In the genomic region with DNA sequence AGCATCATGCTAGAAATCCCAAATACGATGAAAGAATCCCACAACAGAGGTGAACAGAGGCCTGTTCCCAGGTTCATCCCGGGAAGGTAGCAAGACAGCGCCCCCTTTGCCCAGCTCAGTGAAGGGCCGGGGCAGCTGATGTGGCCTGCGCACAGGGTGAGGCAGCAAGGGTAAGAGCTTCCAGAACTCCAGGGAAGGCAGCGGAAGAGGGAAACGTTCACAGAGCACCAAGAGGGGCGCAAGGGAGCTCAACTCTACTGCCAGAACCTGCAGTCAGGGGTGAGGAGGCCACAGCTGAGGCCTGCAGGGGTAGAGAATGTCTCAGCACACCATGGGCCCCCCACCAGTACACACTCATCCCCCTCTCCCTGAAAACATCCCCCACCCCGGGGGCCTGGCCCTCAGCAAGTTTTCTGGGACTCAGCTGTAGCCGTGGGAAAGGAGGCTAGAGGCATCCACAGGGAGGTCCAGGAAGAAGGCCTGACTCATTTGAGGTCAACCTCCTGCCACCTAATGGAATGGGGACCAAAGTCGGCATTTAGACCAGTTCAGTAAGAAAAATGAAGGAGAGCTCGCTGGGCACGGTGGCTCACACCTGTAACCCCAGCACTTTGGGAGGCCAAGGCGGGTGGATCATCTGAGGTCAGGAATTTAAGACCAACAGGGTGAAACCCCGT, we compare ENCODE assay signal across 12 cellular contexts.
DNase-seq lines count a peak whose midpoint lies in the region; ATAC-seq and TF ChIP-seq lines count a peak whose summit lies in the region.
"Had no signal": no experiment of that assay in that cellular context is flagged by ENCODE, and none has a peak within 500 bp of the region (broad histone marks: within the 10 kb centered on the region; RNA-seq: fewer than 3 reads in every experiment).

No MANE protein-coding gene starts in this region.

- peak overlapping the region; percentile 85 for H3K27ac ChIP-seq in mammary epithelial cell (ENCODE audit: insufficient read depth, low read depth, low read length)
- no peak overlapping the region for H3K27ac ChIP-seq in mesendoderm (ENCODE audit: low read depth, low read length)
- H3K27ac ChIP-seq: psoas muscle had no signal

- ATAC-seq in natural killer cell treated with Interleukin-12 subunit alpha and Interleukin-12 subunit beta and Interleukin-15 and Interleukin-18, amount 100 ng/mL, for 72 hours = no peak
- no peak for ATAC-seq in HG02938 (IDR thresholded peaks at IDR 0.05; ENCODE audit: unreplicated experiment)
- ATAC-seq: psoas muscle had no signal

- H3K27me3 Mint-ChIP-seq in natural killer cell treated with Interleukin-12 subunit alpha and Interleukin-12 subunit beta and Interleukin-15 and Interleukin-18, amount 100 ng/mL, for 72 hours = peaks cover 7 to 12% of the 10 kb centered on the region in 2 donors

- no peaks in the 10 kb centered on the region for H3F3A ChIP-seq in Loucy (ENCODE audit: low read depth)

- H3K27ac Mint-ChIP-seq in natural killer cell treated with Interleukin-12 subunit alpha and Interleukin-12 subunit beta and Interleukin-15 and Interleukin-18, amount 100 ng/mL, for 72 hours = no peak overlapping the region

- no peak overlapping the region for H3K9ac ChIP-seq in Loucy (ENCODE audit: low read depth, low read length, poor library complexity, severe bottlenecking)
- no peak overlapping the region for H3K9ac ChIP-seq in mammary epithelial cell (ENCODE audit: insufficient read depth, low read length)
- no peak overlapping the region for H3K9ac ChIP-seq in mesendoderm (ENCODE audit: low read length)

- no peak overlapping the region for H4K8ac ChIP-seq in mesendoderm (ENCODE audit: low read depth, low read length)

- H3K4me2 ChIP-seq in Loucy (ENCODE audit: low read depth, low read length, poor library complexity, severe bottlenecking) = no peak overlapping the region
- no peak overlapping the region for H3K4me2 ChIP-seq in mammary epithelial cell (ENCODE audit: insufficient read depth, low read depth, low read length)
- H3K4me2 ChIP-seq in mesendoderm (ENCODE audit: low read length) = no peak overlapping the region

- H3K4ac ChIP-seq in mesendoderm (ENCODE audit: low read depth, low read length) = no peak overlapping the region

- no peak overlapping the region for H3K4me3 Mint-ChIP-seq in natural killer cell treated with Interleukin-12 subunit alpha and Interleukin-12 subunit beta and Interleukin-15 and Interleukin-18, amount 100 ng/mL, for 72 hours

- no peak overlapping the region for H3K56ac ChIP-seq in mesendoderm (ENCODE audit: low read length)

- H3K4me1 Mint-ChIP-seq in natural killer cell treated with Interleukin-12 subunit alpha and Interleukin-12 subunit beta and Interleukin-15 and Interleukin-18, amount 100 ng/mL, for 72 hours (ENCODE audit: low read depth in 2 of 2) = peaks cover 0 to 7% of the 10 kb centered on the region in 2 donors

- no TSS peak for BruUV-seq in mammary epithelial cell (replicated peaks; lab: Mats Ljungman, UMichigan)

- no peak overlapping the region for H2AK5ac ChIP-seq in mesendoderm (ENCODE audit: low read length)

- WGBS in mammary epithelial cell (ENCODE audit: low coverage, missing lambda C conversion rate) = 97% methylated on average over 12 of the region's 15 CpGs
- WGBS in mesendoderm (ENCODE audit: extremely low coverage, insufficient coverage, low lambda C conversion rate) = no CpG with 5 or more reads among the region's 15 CpGs

- no peaks in the 10 kb centered on the region for H3K9me3 ChIP-seq in Loucy (ENCODE audit: insufficient read depth, low read depth, low read length)
- no peaks in the 10 kb centered on the region for H3K9me3 ChIP-seq in mammary epithelial cell (replicated peaks; ENCODE audit: insufficient read depth, low read length)
- H3K9me3 ChIP-seq: psoas muscle had no signal

- no peak overlapping the region for H3K23ac ChIP-seq in mesendoderm (ENCODE audit: low read length)

- no peak overlapping the region for H3K4me3 ChIP-seq in Loucy (ENCODE audit: low read length, poor library complexity, severe bottlenecking)
- H3K4me3 ChIP-seq in mammary epithelial cell (replicated peaks in 1 of 3; ENCODE audit: insufficient read depth in 1 of 3, low read depth in 2 of 3, low read length in 3 of 3) = no peak overlapping the region
- H3K4me3 ChIP-seq in mesendoderm (ENCODE audit: low read length) = no peak overlapping the region
- H3K4me3 ChIP-seq: psoas muscle had no signal

- H3K36me3 ChIP-seq in Loucy (ENCODE audit: insufficient read depth, low read length) (no peaks in the 10 kb centered on the region), mammary epithelial cell (ENCODE audit: insufficient read depth, low read length) (no peaks in the 10 kb centered on the region), mesendoderm (ENCODE audit: control insufficient read depth, insufficient read depth, low read length) (no peaks in the 10 kb centered on the region)

- in situ Hi-C loops in mammary epithelial cell (cut with MboI; ENCODE audit: low sequenced_read_pairs in 2 of 2) = no loop called here

- H3K79me1 ChIP-seq in mesendoderm (ENCODE audit: low read length) = no peaks in the 10 kb centered on the region

- TF ChIP-seq CTCF in Loucy (conservative IDR thresholded peaks at IDR 0.05; ENCODE audit: low read length) (peak; percentile 66), mammary epithelial cell (conservative IDR thresholded peaks at IDR 0.05 in 1 of 2, IDR thresholded peaks at IDR 0.05 in 1 of 2; ENCODE audit: extremely low read depth in 1 of 2, insufficient read depth in 1 of 2, low read depth in 1 of 2, low read length in 2 of 2) (peak; percentile 17 to 40)

- H3K79me2 ChIP-seq in Loucy (ENCODE audit: insufficient read depth, low read length) (no peaks in the 10 kb centered on the region), mammary epithelial cell (ENCODE audit: insufficient read depth, low read length) (no peaks in the 10 kb centered on the region), mesendoderm (ENCODE audit: control insufficient read depth, insufficient read depth, low read length) (no peaks in the 10 kb centered on the region)

- H3K4me1 ChIP-seq in Loucy (ENCODE audit: insufficient read depth, low read length, poor library complexity, severe bottlenecking) (peaks cover 3% of the 10 kb centered on the region), mammary epithelial cell (ENCODE audit: insufficient read depth, low read length) (peaks cover 39% of the 10 kb centered on the region), mesendoderm (ENCODE audit: control insufficient read depth, low read depth, low read length) (no peaks in the 10 kb centered on the region)
- H3K4me1 ChIP-seq: psoas muscle had no signal

- H3K18ac ChIP-seq in mesendoderm (ENCODE audit: low read length) = no peak overlapping the region

- no peak overlapping the region for H2BK5ac ChIP-seq in mesendoderm (ENCODE audit: low read length)

- H3K36me3 Mint-ChIP-seq in natural killer cell treated with Interleukin-12 subunit alpha and Interleukin-12 subunit beta and Interleukin-15 and Interleukin-18, amount 100 ng/mL, for 72 hours = no peaks in the 10 kb centered on the region

- H3K27me3 ChIP-seq in Loucy (ENCODE audit: insufficient read depth, low read length, poor library complexity, severe bottlenecking) (no peaks in the 10 kb centered on the region), mammary epithelial cell (ENCODE audit: insufficient read depth, low read length) (no peaks in the 10 kb centered on the region), mesendoderm (ENCODE audit: insufficient read depth, low read length, poor library complexity) (no peaks in the 10 kb centered on the region)

- intact Hi-C loops in mammary epithelial cell (cut with micrococcal nuclease) = no loop called here

- no peaks in the 10 kb centered on the region for H3K9me3 Mint-ChIP-seq in natural killer cell treated with Interleukin-12 subunit alpha and Interleukin-12 subunit beta and Interleukin-15 and Interleukin-18, amount 100 ng/mL, for 72 hours

- CTCF ChIA-PET in mammary epithelial cell (lab: Charles Lee; ENCODE audit: low non-redundant PET) = no interaction called here

- dilution Hi-C loops in mammary epithelial cell (cut with HindIII; ENCODE audit: low sequenced_read_pairs) = no loop called here

- no peaks in the 10 kb centered on the region for H4K20me1 ChIP-seq in Loucy (ENCODE audit: insufficient read depth, low read length, poor library complexity, severe bottlenecking)
- no peaks in the 10 kb centered on the region for H4K20me1 ChIP-seq in mammary epithelial cell (ENCODE audit: insufficient read depth, low read length)

- no peak overlapping the region for H4K5ac ChIP-seq in mesendoderm (ENCODE audit: low read length)

- H2BK120ac ChIP-seq in mesendoderm (ENCODE audit: low read depth, low read length) = no peak overlapping the region

- H3K9me2 ChIP-seq in Loucy (replicated peaks; ENCODE audit: low read depth, low read length) = no peaks in the 10 kb centered on the region

- peak; percentile 67 for DNase-seq in Daoy (ENCODE audit: low read depth)
- DNase-seq in mammary epithelial cell = no peak
- DNase-seq in mesendoderm = peak; percentile 94
- no peak for DNase-seq in NCI-H2107 (lab: John Stamatoyannopoulos, UW)
- DNase-seq in natural killer cell treated with Interleukin-12 subunit alpha and Interleukin-12 subunit beta and Interleukin-15 and Interleukin-18, amount 100 ng/mL, for 72 hours (ENCODE audit: low spot score) = no peak
- no peak for DNase-seq in NCI-H146 (lab: John Stamatoyannopoulos, UW)
- DNase-seq: activated effector memory CD4-positive, alpha-beta T cell treated with Interleukin-2 at 50 U/mL for 16 hours; KBM-7; NCI-H510A; psoas muscle had no signal

- no peak overlapping the region for H2BK15ac ChIP-seq in mesendoderm (replicated peaks; ENCODE audit: low read depth)

- H2AFZ ChIP-seq in Loucy (ENCODE audit: low read length) = no peak overlapping the region
- no peak overlapping the region for H2AFZ ChIP-seq in mammary epithelial cell (ENCODE audit: low read depth, low read length)

Comparison
In these comparisons a context has a peak if more than half of its experiments do, and no peak if none do; other contexts are left out.
1. DNase-seq: peak in Daoy (single experiment) and mesendoderm (single experiment); none in mammary epithelial cell (single experiment), NCI-H2107 (single experiment), natural killer cell treated with Interleukin-12 subunit alpha and Interleukin-12 subunit beta and Interleukin-15 and Interleukin-18, amount 100 ng/mL, for 72 hours (single experiment) and NCI-H146 (single experiment).